ENCODE assay signal across 1 cellular context in genomic region chr9:128902351-128903078, GRCh38.
TF ChIP-seq lines count a peak whose summit lies in the region.

No MANE protein-coding gene starts in this region.

TF ChIP-seq in K562, 482 proteins besides CTCF, POLR2A, EP300 and RAD21:
- TF ChIP-seq POLR2G (IDR thresholded peaks at IDR 0.05; ENCODE audit: low read depth, low read length) (0 out of 2 replicates have a peak, but pooled peaks have one; percentile 23), TARDBP (IDR thresholded peaks at IDR 0.05) (no peak), KAT2B (IDR thresholded peaks at IDR 0.05; ENCODE audit: low read depth, low read length) (no peak), MAX (CRISPR knock-in tag; IDR thresholded peaks at IDR 0.05) (peak; percentile 50)
